Comparison of ENCODE assay signal across 20 cellular contexts in the genomic region with DNA sequence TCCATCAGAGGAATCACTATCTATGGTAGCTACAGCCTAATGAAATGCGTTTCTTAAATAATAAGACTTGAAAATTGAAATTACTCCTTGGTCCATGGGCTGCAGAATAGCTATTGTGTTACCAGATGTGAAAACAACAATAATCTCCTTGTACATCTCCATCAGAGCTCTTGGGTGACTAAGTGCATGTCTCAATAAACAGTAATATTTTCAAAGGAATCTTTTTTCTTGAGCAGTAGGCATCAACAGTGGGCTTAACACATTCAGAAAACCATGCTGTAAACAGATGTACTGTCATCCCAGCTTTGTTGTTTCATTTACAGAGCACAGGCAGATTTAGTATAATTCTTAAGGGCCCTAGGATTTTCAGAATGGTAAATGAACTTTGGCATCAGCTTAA.
A peak's percentile ranks its signal among the peaks of the same experiment; 100 is the strongest.
DNase-seq lines count a peak whose midpoint lies in the region; ATAC-seq and TF ChIP-seq lines count a peak whose summit lies in the region.
"Had no signal": no experiment of that assay in that cellular context is flagged by ENCODE, and none has a peak within 500 bp of the region (broad histone marks: within the 10 kb centered on the region; RNA-seq: fewer than 3 reads in every experiment).

No MANE protein-coding gene starts in this region.

- DNase-seq in NCI-H82 (lab: John Stamatoyannopoulos, UW) (peak; percentile 5), NCI-H82 treated with DMSO at 0.1 percent for 48 hours (lab: John Stamatoyannopoulos, UW; ENCODE audit: unreplicated experiment) (no peak), fibroblast of mammary gland (ENCODE audit: low read depth) (peak; percentile 7), medulla oblongata (ENCODE audit: extremely low spot score) (peak; percentile 3), superior temporal gyrus (ENCODE audit: extremely low spot score) (peak; percentile 14), mucosa of descending colon (no peak), GM20000 (ENCODE audit: low spot score) (no peak)
- DNase-seq in effector CD8-positive, alpha-beta T cell (lab: John Stamatoyannopoulos, UW) = no peak
- DNase-seq: BE2C; Calu3; CD4-positive, alpha-beta T cell; CD8-positive, alpha-beta memory T cell; COR-L47; DMS53; DMS79 treated with DMSO at 0.1 percent for 48 hours; GF-D8; H9 had no signal

- no peak for ATAC-seq in mucosa of descending colon
- ATAC-seq: GM23338, HCT116 had no signal

- H3K4me3 ChIP-seq in fibroblast of mammary gland (ENCODE audit: control insufficient read depth, low read depth, low read length) (no peak overlapping the region), mucosa of descending colon (no peak overlapping the region)
- H3K4me3 ChIP-seq: BLaER1 treated with 17β-estradiol and CSF1 and Interleukin-3, amounts not matched to agents 10 nM and 100 nM; GM23338 had no signal

- no peaks in the 10 kb centered on the region for H3K9me3 ChIP-seq in mucosa of descending colon
- H3K9me3 ChIP-seq: BE2C had no signal

- intact Hi-C loops in mucosa of descending colon (cut with DNase I, micrococcal nuclease) = no loop called here

- no peaks in the 10 kb centered on the region for H3K36me3 ChIP-seq in mucosa of descending colon (ENCODE audit: low read depth)
- H3K36me3 ChIP-seq: BE2C; BLaER1 treated with 17β-estradiol and CSF1 and Interleukin-3, amounts not matched to agents 10 nM and 100 nM had no signal

- TF ChIP-seq CTCF in fibroblast of mammary gland (conservative IDR thresholded peaks at IDR 0.05; ENCODE audit: control insufficient read depth, insufficient read depth, low read depth, low read length) (no peak), mucosa of descending colon (IDR thresholded peaks at IDR 0.05) (no peak), GM20000 (IDR thresholded peaks at IDR 0.05; ENCODE audit: extremely low read depth, missing control alignments) (no peak)

- no peaks in the 10 kb centered on the region for H3K4me1 ChIP-seq in mucosa of descending colon (ENCODE audit: low read depth)
- H3K4me1 ChIP-seq: BE2C had no signal

Comparison
In these comparisons a context has a peak if more than half of its experiments do, and no peak if none do; other contexts are left out.
1. DNase-seq: peak in NCI-H82 (single experiment), fibroblast of mammary gland (single experiment), medulla oblongata (single experiment) and superior temporal gyrus (single experiment); none in NCI-H82 treated with DMSO at 0.1 percent for 48 hours (single experiment), mucosa of descending colon (0 of 3), GM20000 (single experiment) and effector CD8-positive, alpha-beta T cell (single experiment).